In the genomic region with DNA sequence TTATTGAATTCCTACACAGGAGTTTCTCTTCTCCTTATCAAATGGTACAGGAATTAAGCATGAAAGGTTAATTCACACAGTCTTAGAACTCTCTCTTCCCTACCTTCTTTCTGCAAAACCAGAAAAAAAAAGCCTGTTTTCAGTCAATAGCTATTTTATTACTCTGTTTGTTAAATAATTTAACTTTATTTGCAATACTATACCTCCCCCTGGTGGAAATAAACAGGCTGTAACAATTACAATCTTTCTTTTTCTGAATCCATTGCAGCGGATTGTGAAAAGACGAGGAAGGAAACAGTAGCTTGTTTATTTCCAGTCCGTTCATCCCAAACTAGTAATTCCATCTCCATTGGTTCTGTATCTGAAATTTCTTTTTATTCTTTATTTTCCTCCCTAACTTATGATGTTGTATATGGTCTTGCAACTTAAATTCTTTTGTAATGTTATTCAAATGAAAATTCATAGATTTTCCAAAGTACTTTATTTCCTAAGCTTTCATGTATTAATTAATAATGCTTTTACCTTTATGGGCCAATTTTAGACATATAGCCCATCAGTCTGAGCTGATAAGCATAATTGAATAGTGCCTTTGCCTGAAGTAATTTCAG, we compare ENCODE assay signal across 7 cellular contexts.
DNase-seq lines count a peak whose midpoint lies in the region; ATAC-seq and TF ChIP-seq lines count a peak whose summit lies in the region.

No MANE protein-coding gene starts in this region.

- CTCF ChIA-PET in GM10248 (lab: Yijun Ruan, JAX): interaction anchor here (1.0 to 4.0 kb wide), 7 partner anchors 10 to 990 kb away, joined by 3 to 33 read pairs (median 4); no protein-coding TSS in a partner anchor

- POLR2A ChIA-PET in GM10248 (lab: Yijun Ruan, JAX): no interaction called here

- DNase-seq in GM10248 (ENCODE audit: extremely low spot score) (no peak), NCI-H146 (lab: John Stamatoyannopoulos, UW) (peak; percentile 50), adrenal gland (no peak), kidney epithelial cell (ENCODE audit: low read depth) (no peak), OCI-M2 (lab: John Stamatoyannopoulos, UW; ENCODE audit: unreplicated experiment) (no peak)

- 2 to 4% (median 3%) methylated on average over 3 of the region's 3 CpGs for WGBS in adrenal gland, 4 donors

- peaks cover 0 to 5% (median 0%) of the 10 kb centered on the region in 3 donors for H3K9me3 ChIP-seq in adrenal gland (replicated peaks in 1 of 3)

- intact Hi-C loops in adrenal gland (cut with DNase I): loop anchor here in 1 of 2 donors (2.0 to 5.0 kb wide), 2 partner anchors 566 to 980 kb away; no protein-coding TSS in a partner anchor

- H3K36me3 ChIP-seq in adrenal gland (replicated peaks in 1 of 2) (no peaks in the 10 kb centered on the region), kidney epithelial cell (ENCODE audit: control insufficient read depth, insufficient read depth, low read length) (no peaks in the 10 kb centered on the region)

- H3K4me1 ChIP-seq in adrenal gland (replicated peaks in 1 of 2): no peaks in the 10 kb centered on the region

- no peak for TF ChIP-seq POLR2A in adrenal gland (IDR thresholded peaks at IDR 0.05)

- H3K27me3 ChIP-seq in adrenal gland (no peaks in the 10 kb centered on the region), kidney epithelial cell (ENCODE audit: control insufficient read depth, insufficient read depth, low read length) (no peaks in the 10 kb centered on the region)

- ATAC-seq in GM18511 (IDR thresholded peaks at IDR 0.05; ENCODE audit: unreplicated experiment) (no peak), HG03460 (IDR thresholded peaks at IDR 0.05; ENCODE audit: unreplicated experiment) (no peak)

- no peak overlapping the region for H3K27ac ChIP-seq in adrenal gland

- no peak overlapping the region for H3K4me3 ChIP-seq in adrenal gland
- H3K4me3 ChIP-seq in kidney epithelial cell (ENCODE audit: low read depth, low read length): no peak overlapping the region

- TF ChIP-seq CTCF in GM10248 (IDR thresholded peaks at IDR 0.05; ENCODE audit: control extremely low read depth, extremely low read depth, low read depth, missing control alignments): peak; percentile 30
- peak; percentile 62 to 85 (median 78) for TF ChIP-seq CTCF in adrenal gland (IDR thresholded peaks at IDR 0.05)
- peak; percentile 39 for TF ChIP-seq CTCF in kidney epithelial cell (IDR thresholded peaks at IDR 0.05; ENCODE audit: insufficient read depth, low read length, poor library complexity, severe bottlenecking)
